ENCODE assay signal across 22 cellular contexts in the genomic region with DNA sequence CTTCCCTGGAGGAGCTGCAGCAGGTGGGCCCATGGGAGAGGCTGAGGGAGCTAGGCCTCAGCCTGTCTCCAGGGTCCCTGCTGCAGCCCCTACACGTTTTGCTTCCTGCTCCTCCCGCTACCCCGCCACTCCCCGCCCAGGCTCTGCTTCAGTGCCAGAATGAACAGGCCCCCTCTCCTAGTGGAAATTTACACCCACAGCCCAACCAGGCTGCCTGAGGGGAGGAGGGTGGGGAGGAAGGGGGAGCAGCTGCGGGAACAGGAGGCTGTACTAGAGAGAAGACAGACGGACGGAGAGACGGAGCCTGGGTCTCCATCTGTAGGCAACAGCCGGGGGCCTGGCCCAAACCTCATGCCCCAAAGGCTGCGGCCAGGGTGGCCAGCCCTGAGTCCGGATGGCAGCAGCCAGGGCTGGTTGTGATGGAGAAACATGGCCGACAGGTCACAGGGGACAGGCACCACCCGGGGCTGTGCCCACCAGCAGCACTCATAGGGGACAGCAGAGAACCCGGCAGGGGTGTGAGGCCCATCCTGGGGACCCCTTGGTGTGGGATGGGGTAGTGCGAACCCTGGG. TPM values are rescaled to one million over a fixed set of nuclear protein-coding genes. Genes with fewer than 3 reads are reported as not detected.
DNase-seq lines count a peak whose midpoint lies in the region; TF ChIP-seq lines count a peak whose summit lies in the region.
"Had no signal": no experiment of that assay in that cellular context is flagged by ENCODE, and none has a peak within 500 bp of the region (broad histone marks: within the 10 kb centered on the region; RNA-seq: fewer than 3 reads in every experiment).

No MANE protein-coding gene starts in this region.

- TF ChIP-seq POLR2A in tibial nerve (IDR thresholded peaks at IDR 0.05) (no peak), suprapubic skin (IDR thresholded peaks at IDR 0.05) (no peak)

- TF ChIP-seq EP300 in tibial nerve (IDR thresholded peaks at IDR 0.05) (no peak), suprapubic skin (IDR thresholded peaks at IDR 0.05) (no peak)

- intact Hi-C loops in Caco-2 (cut with micrococcal nuclease; ENCODE audit: unreplicated experiment): no loop called here

- no TSS peak for BruUV-seq in Caco-2 (replicated peaks; lab: Mats Ljungman, UMichigan)

- H3K27ac ChIP-seq in angular gyrus (ENCODE audit: low read depth, low read length) (peak overlapping the region; percentile 64), tibial nerve (peak overlapping the region in 3 of 4 donors; percentile 67 to 87 (median 78)), suprapubic skin (no peak overlapping the region)
- H3K27ac ChIP-seq: prostate gland, upper lobe of right lung had no signal

- no peaks in the 10 kb centered on the region for H3K36me3 Mint-ChIP-seq in Caco-2 (ENCODE audit: insufficient read depth, unreplicated experiment)
- H3K36me3 Mint-ChIP-seq: activated CD8-positive, alpha-beta memory T cell treated with anti-CD3 and anti-CD28 coated beads, Interleukin-2, amount 10 ng/mL, durations not matched to agents 7 days and 5 days; CD4-positive, alpha-beta memory T cell had no signal

- POLR2A ChIA-PET in Caco-2 (lab: Charles Lee): no interaction called here

- H3K9me3 ChIP-seq in tibial nerve: no peaks in the 10 kb centered on the region
- no peaks in the 10 kb centered on the region for H3K9me3 ChIP-seq in suprapubic skin
- H3K9me3 ChIP-seq in Caco-2: no peaks in the 10 kb centered on the region
- H3K9me3 ChIP-seq: HAP-1, prostate gland, upper lobe of right lung had no signal

- 45 to 55% methylated on average over 12 to 15 of the region's 15 CpGs for WGBS in tibial nerve, 2 donors
- WGBS in suprapubic skin: 49% methylated on average over 4 of the region's 15 CpGs

- CTCF ChIA-PET in Caco-2 (lab: Charles Lee): interaction anchor here (0.5 kb wide), 1 partner anchor 248 kb away, joined by 3 read pairs; no protein-coding TSS in a partner anchor

- H3K27ac Mint-ChIP-seq in Caco-2 (ENCODE audit: unreplicated experiment): no peak overlapping the region
- H3K27ac Mint-ChIP-seq: activated CD8-positive, alpha-beta memory T cell treated with anti-CD3 and anti-CD28 coated beads, Interleukin-2, amount 10 ng/mL, durations not matched to agents 7 days and 5 days; CD4-positive, alpha-beta memory T cell had no signal

- H3K36me3 ChIP-seq in tibial nerve (no peaks in the 10 kb centered on the region), suprapubic skin (no peaks in the 10 kb centered on the region), Caco-2 (ENCODE audit: control insufficient read depth, insufficient read depth, low read length) (no peaks in the 10 kb centered on the region)
- H3K36me3 ChIP-seq: HAP-1, prostate gland, upper lobe of right lung had no signal

- no peaks in the 10 kb centered on the region for H3K4me1 Mint-ChIP-seq in Caco-2 (ENCODE audit: low read depth, unreplicated experiment)

- no peaks in the 10 kb centered on the region for H3K27me3 Mint-ChIP-seq in Caco-2 (ENCODE audit: insufficient read depth, unreplicated experiment)

- H3K4me3 ChIP-seq in tibial nerve: no peak overlapping the region
- H3K4me3 ChIP-seq in suprapubic skin: no peak overlapping the region
- no peak overlapping the region for H3K4me3 ChIP-seq in Caco-2 (ENCODE audit: low read depth, low read length)
- H3K4me3 ChIP-seq: HAP-1, prostate gland, upper lobe of right lung had no signal

- no peak overlapping the region for H3K4me3 Mint-ChIP-seq in Caco-2 (ENCODE audit: unreplicated experiment)
- H3K4me3 Mint-ChIP-seq: activated CD8-positive, alpha-beta memory T cell treated with anti-CD3 and anti-CD28 coated beads, Interleukin-2, amount 10 ng/mL, durations not matched to agents 7 days and 5 days; CD4-positive, alpha-beta memory T cell had no signal

- peak; percentile 53 for DNase-seq in NCI-H82 (lab: John Stamatoyannopoulos, UW)
- no peak for DNase-seq in NCI-H82 treated with DMSO at 0.1 percent for 48 hours (lab: John Stamatoyannopoulos, UW; ENCODE audit: unreplicated experiment)
- DNase-seq in left kidney (ENCODE audit: low read depth, low spot score): peak; percentile 69
- no peak for DNase-seq in tibial nerve (ENCODE audit: low spot score in 2 of 2)
- no peak for DNase-seq in suprapubic skin (ENCODE audit: low spot score in 2 of 2)
- DNase-seq in activated CD4-positive, alpha-beta T cell treated with anti-CD3 and anti-CD28 coated beads for 4 hours: no peak
- no peak for DNase-seq in Caco-2
- DNase-seq: activated CD4-positive, CD25-positive, alpha-beta regulatory T cell treated with anti-CD3 and anti-CD28 coated beads, Interleukin-2, amount 50 U/mL, for 72 hours; activated CD8-positive, alpha-beta memory T cell treated with anti-CD3 and anti-CD28 coated beads, Interleukin-2, amount 10 ng/mL, durations not matched to agents 7 days and 5 days; CD4-positive, alpha-beta memory T cell; NCI-H1105; NCI-H526 treated with DMSO at 0.1 percent for 48 hours; PC-3; stimulated activated CD4-positive, alpha-beta T cell treated with anti-CD3 and anti-CD28 coated beads, Interleukin-12 subunit alpha, Interleukin-12 subunit beta, amount 100 ng/mL, for 4 hours; T-helper 9 cell; upper lobe of right lung had no signal

- no peaks in the 10 kb centered on the region for H3K9me3 Mint-ChIP-seq in Caco-2 (ENCODE audit: unreplicated experiment)
- H3K9me3 Mint-ChIP-seq: CD4-positive, alpha-beta memory T cell had no signal

- H3K4me1 ChIP-seq in tibial nerve (peaks cover 0 to 80% (median 34%) of the 10 kb centered on the region in 4 donors), suprapubic skin (peaks cover 8% of the 10 kb centered on the region), Caco-2 (no peaks in the 10 kb centered on the region)
- H3K4me1 ChIP-seq: HAP-1, prostate gland had no signal

- H3K27me3 ChIP-seq in tibial nerve: peaks cover 0 to 2% of the 10 kb centered on the region in 2 donors
- H3K27me3 ChIP-seq in suprapubic skin: peaks cover 3% of the 10 kb centered on the region
- no peaks in the 10 kb centered on the region for H3K27me3 ChIP-seq in Caco-2 (replicated peaks; ENCODE audit: control insufficient read depth, insufficient read depth, low read length)
- H3K27me3 ChIP-seq: upper lobe of right lung had no signal

- TF ChIP-seq CTCF in tibial nerve (IDR thresholded peaks at IDR 0.05) (no peak), suprapubic skin (IDR thresholded peaks at IDR 0.05) (no peak), Caco-2 (IDR thresholded peaks at IDR 0.05; ENCODE audit: insufficient read depth in 1 of 2, low read depth in 1 of 2, low read length in 1 of 2, severe bottlenecking in 1 of 2, unreplicated experiment in 1 of 2) (no peak)

RNA-seq across cellular contexts. Expression of gene FLRT1, which starts 20.6 kb away (rescaled TPM):
- total RNA-seq in tibial nerve (1 to 10 TPM in 1 of 4 donors, under 1 TPM in 3; 0.39 to 2.1 (median 0.52) TPM), suprapubic skin (not detected), Caco-2 (2022) (0.14 and 0.39 TPM in 2 replicates)
- total RNA-seq: activated CD8-positive, alpha-beta memory T cell treated with anti-CD3 and anti-CD28 coated beads, Interleukin-2, amount 10 ng/mL, durations not matched to agents 7 days and 5 days; CD4-positive, alpha-beta memory T cell; Daoy; myocyte; PC-3; SK-MEL-5; upper lobe of right lung had no signal

Comparison
In these comparisons a context has a peak if more than half of its experiments do, and no peak if none do; other contexts are left out.
1. DNase-seq: peak in NCI-H82 (single experiment) and left kidney (single experiment); none in NCI-H82 treated with DMSO at 0.1 percent for 48 hours (single experiment), tibial nerve (0 of 2), suprapubic skin (0 of 2), activated CD4-positive, alpha-beta T cell treated with anti-CD3 and anti-CD28 coated beads for 4 hours (0 of 2) and Caco-2 (0 of 2).